Comparison of ENCODE assay signal across 8 cellular contexts in genomic region chr20:44448753-44449546, GRCh38. TPM values are rescaled to one million over a fixed set of nuclear protein-coding genes. Genes with fewer than 3 reads are reported as not detected.
DNase-seq lines count a peak whose midpoint lies in the region; TF ChIP-seq lines count a peak whose summit lies in the region.

No MANE protein-coding gene starts in this region.

- DNase-seq in A172 (ENCODE audit: low spot score) (peak; percentile 21), EL (peak; percentile 27), NCI-H82 (lab: John Stamatoyannopoulos, UW) (peak; percentile 68), erythroblast (lab: John Stamatoyannopoulos, UW) (peak; percentile 75 to 80), NCI-H2171 treated with DMSO at 0.1 percent for 48 hours (lab: John Stamatoyannopoulos, UW) (no peak)
- no peak for DNase-seq in stimulated activated naive CD4-positive, alpha-beta T cell (lab: John Stamatoyannopoulos, UW)
- no peak for DNase-seq in effector CD4-positive, alpha-beta T cell
- DNase-seq in activated naive CD4-positive, alpha-beta T cell treated with Interleukin-2 at 50 U/mL for 16 hours = no peak

- TF ChIP-seq POLR2A in erythroblast (IDR thresholded peaks at IDR 0.05; ENCODE audit: low read length) = no peak

RNA-seq across cellular contexts. Expression of gene TTPAL, which starts 26.7 kb away (rescaled TPM):
- 9.8 and 10.9 TPM in 2 replicates for total RNA-seq in A172 (2014; rRNA removed; shearing (Covaris generic))

Comparison
In these comparisons a context has a peak if more than half of its experiments do, and no peak if none do; other contexts are left out.
1. DNase-seq: peak in A172 (single experiment), EL (single experiment), NCI-H82 (single experiment) and erythroblast (2 of 2); none in stimulated activated naive CD4-positive, alpha-beta T cell (0 of 6), effector CD4-positive, alpha-beta T cell (single experiment), activated naive CD4-positive, alpha-beta T cell treated with Interleukin-2 at 50 U/mL for 16 hours (single experiment) and NCI-H2171 treated with DMSO at 0.1 percent for 48 hours (single experiment).